8 cellular contexts compared by ENCODE assay signal in genomic region chrX:107825698-107826285, GRCh38. TPM values are rescaled to one million over a fixed set of nuclear protein-coding genes. Genes with fewer than 3 reads are reported as not detected.
A peak's percentile ranks its signal among the peaks of the same experiment; 100 is the strongest.
DNase-seq lines count a peak whose midpoint lies in the region; ATAC-seq and TF ChIP-seq lines count a peak whose summit lies in the region.
"Had no signal": no experiment of that assay in that cellular context is flagged by ENCODE, and none has a peak within 500 bp of the region (broad histone marks: within the 10 kb centered on the region; RNA-seq: fewer than 3 reads in every experiment).

MID2 (plus strand) TSS chrX:107825866; CDS start chrX:107826427, 561 bp downstream.

- ATAC-seq in GM18867 (IDR thresholded peaks at IDR 0.05; ENCODE audit: unreplicated experiment) (peak; percentile 31), HG03103 (IDR thresholded peaks at IDR 0.05; ENCODE audit: low read depth, unreplicated experiment) (peak; percentile 38), left ventricle myocardium superior (peak; percentile 59)

- TF ChIP-seq CTCF in RWPE1 (conservative IDR thresholded peaks at IDR 0.05; ENCODE audit: low read depth) (no peak), adrenal gland (IDR thresholded peaks at IDR 0.05) (no peak)

- H3K27ac ChIP-seq in RWPE1 (peak within 1 kb of the TSS; percentile 79), adrenal gland (peak within 1 kb of the TSS; percentile 46 to 96 (median 89))
- H3K27ac ChIP-seq: neutrophil had no signal

- POLR2A ChIA-PET in RWPE1 (lab: Yijun Ruan, JAX; ENCODE audit: low non-redundant PET), result no interaction called here

- H3K36me3 ChIP-seq in adrenal gland (replicated peaks in 1 of 2), result no peaks in the 10 kb centered on the region
- H3K36me3 ChIP-seq: neutrophil had no signal

- TF ChIP-seq POLR2A in adrenal gland (IDR thresholded peaks at IDR 0.05), result peak in 1 of 2 donors; percentile 62

- WGBS in adrenal gland, 4 donors, result 1 to 55% (median 19%) methylated on average over 5 to 36 of the region's 43 CpGs

- H3K4me3 ChIP-seq in adrenal gland, result peak within 1 kb of the TSS in 2 of 4 donors; percentile 47 to 69

- H3K9me3 ChIP-seq in adrenal gland (replicated peaks in 1 of 3), result no peaks in the 10 kb centered on the region
- H3K9me3 ChIP-seq: neutrophil had no signal

- intact Hi-C loops in adrenal gland (cut with DNase I) (no loop called here), left ventricle myocardium superior (cut with micrococcal nuclease) (no loop called here)

- no peaks in the 10 kb centered on the region for H3K27me3 ChIP-seq in adrenal gland

- H3K4me1 ChIP-seq in adrenal gland (replicated peaks in 1 of 2), result peaks cover 0 to 3% of the 10 kb centered on the region in 2 donors

- DNase-seq in RWPE1 (ENCODE audit: low spot score), result peak; percentile 53
- DNase-seq in adrenal gland, result peak; percentile 68 to 88 (median 78)
- peak; percentile 51 for DNase-seq in left ventricle myocardium superior
- no peak for DNase-seq in pulmonary artery endothelial cell (ENCODE audit: low read depth, low spot score)
- DNase-seq in dedifferentiated amniotic fluid mesenchymal stem cell (ENCODE audit: extremely low spot score), result no peak

- CTCF ChIA-PET in RWPE1 (lab: Yijun Ruan, JAX), result no interaction called here

RNA-seq across cellular contexts. Expression of gene MID2, which starts in this region (rescaled TPM):
- total RNA-seq in adrenal gland, result 10 to 100 TPM; 21.9 to 55.4 (median 41.8) TPM
- 10 to 100 TPM in 1 of 3 donors, 1 to 10 TPM in 2; 3.5 to 18.1 (median 3.8) TPM for polyA plus RNA-seq in adrenal gland
- 5.6 TPM for total RNA-seq in left ventricle myocardium superior
- total RNA-seq in pulmonary artery endothelial cell, result 44.1 and 80.6 TPM in 2 replicates

Comparison
In these comparisons a context has a peak if more than half of its experiments do, and no peak if none do; other contexts are left out.
1. DNase-seq: peak in RWPE1 (single experiment), adrenal gland (7 of 7) and left ventricle myocardium superior (single experiment); none in pulmonary artery endothelial cell (single experiment) and dedifferentiated amniotic fluid mesenchymal stem cell (single experiment).
2. Peak in every context shown above with its lines, with median percentiles within 50 percentile points of each other: ATAC-seq.